26 cellular contexts compared by ENCODE assay signal in the genomic region with DNA sequence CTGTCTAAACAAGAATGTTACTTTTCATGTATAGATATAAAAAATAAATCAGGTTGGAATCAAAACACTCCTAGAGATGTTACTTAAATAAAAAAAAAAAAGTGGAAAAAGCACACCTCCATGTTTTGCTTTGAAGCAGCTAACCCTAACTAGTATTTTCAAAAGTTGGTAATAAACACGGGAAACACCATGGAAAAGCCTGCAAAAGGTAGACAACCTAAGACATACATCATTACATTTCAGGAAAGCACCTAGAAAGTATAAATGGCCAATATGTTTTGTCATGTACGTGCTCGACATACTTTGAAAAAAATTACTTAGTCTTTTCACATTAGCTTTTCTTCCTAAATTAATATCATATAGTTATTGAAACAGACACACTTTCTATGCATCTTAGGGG.
"Had no signal": no experiment of that assay in that cellular context is flagged by ENCODE, and none has a peak within 500 bp of the region (broad histone marks: within the 10 kb centered on the region; RNA-seq: fewer than 3 reads in every experiment).

No MANE protein-coding gene starts in this region.

- ATAC-seq: natural killer cell; right lobe of liver; stimulated activated memory B cell treated with anti-CD40 and anti-IgM and Interleukin-4, amounts not matched to agents 10 μg/mL and 1 μg/mL and 100 μg/mL, for 72 hours; stimulated activated naive CD8-positive, alpha-beta T cell treated with anti-CD3 and anti-CD28 coated beads, Interleukin-15, Interleukin-2, amounts not matched to agents 100 U/mL and 50 U/mL, for 24 hours; upper lobe of right lung had no signal

- H3K4me2 ChIP-seq: hepatocyte, neural progenitor cell, smooth muscle cell had no signal

- H3K27ac ChIP-seq: hepatocyte, left ventricle myocardium inferior, neural progenitor cell, neutrophil, right atrium auricular region, right lobe of liver, stomach, testis, thyroid gland, upper lobe of right lung had no signal

- H2AFZ ChIP-seq: hepatocyte, neural progenitor cell had no signal

- FAIRE-seq: urothelium cell line had no signal

- H3K4me1 ChIP-seq: left ventricle myocardium inferior, neural progenitor cell, right atrium auricular region, right lobe of liver, testis had no signal

- H3K27me3 ChIP-seq: hepatocyte, neural progenitor cell, neutrophil, right atrium auricular region, right lobe of liver, stomach, testis, thyroid gland, upper lobe of right lung had no signal

- H3K4me3 ChIP-seq: hepatocyte, left ventricle myocardium inferior, lung, neural progenitor cell, right atrium auricular region, right lobe of liver, smooth muscle cell, stomach, testis, thyroid gland, upper lobe of right lung had no signal

- H3K9ac ChIP-seq: neural progenitor cell had no signal

- H3K79me2 ChIP-seq: hepatocyte had no signal

- H3K36me3 ChIP-seq: neural progenitor cell, neutrophil, right atrium auricular region, right lobe of liver, thyroid gland, upper lobe of right lung had no signal

- H3K9me3 ChIP-seq: left ventricle myocardium inferior, neutrophil, right atrium auricular region, right lobe of liver, stomach, testis, thyroid gland, upper lobe of right lung had no signal

- DNase-seq: islet precursor cell; left ventricle myocardium inferior; mesendoderm; naive B cell; natural killer cell; nephron progenitor cell; occipital lobe; right lobe of liver; stimulated activated CD4-positive, alpha-beta T cell treated with anti-CD3 and anti-CD28 coated beads, Interleukin-1b, Interleukin-23, amount 100 ng/mL, for 48 hours; stimulated activated CD4-positive, alpha-beta T cell treated with anti-CD3 and anti-CD28 coated beads, Interleukin-2, amount 100 ng/mL, for 48 hours; stimulated activated CD4-positive, alpha-beta T cell treated with anti-CD3 and anti-CD28 coated beads, Interleukin-4, amount 100 ng/mL, for 4 hours; stimulated activated CD8-positive, alpha-beta memory T cell treated with anti-CD3 and anti-CD28 coated beads, Interleukin-4, amount 100 ng/mL, for 48 hours; stimulated activated naive CD8-positive, alpha-beta T cell treated with anti-CD3 and anti-CD28 coated beads, Interleukin-15, Interleukin-2, amounts not matched to agents 100 U/mL and 50 U/mL, for 24 hours; stomach; testis; thyroid gland; trophoblast cell; upper lobe of right lung had no signal
